Comparison of ENCODE assay signal across 8 cellular contexts in the genomic region with DNA sequence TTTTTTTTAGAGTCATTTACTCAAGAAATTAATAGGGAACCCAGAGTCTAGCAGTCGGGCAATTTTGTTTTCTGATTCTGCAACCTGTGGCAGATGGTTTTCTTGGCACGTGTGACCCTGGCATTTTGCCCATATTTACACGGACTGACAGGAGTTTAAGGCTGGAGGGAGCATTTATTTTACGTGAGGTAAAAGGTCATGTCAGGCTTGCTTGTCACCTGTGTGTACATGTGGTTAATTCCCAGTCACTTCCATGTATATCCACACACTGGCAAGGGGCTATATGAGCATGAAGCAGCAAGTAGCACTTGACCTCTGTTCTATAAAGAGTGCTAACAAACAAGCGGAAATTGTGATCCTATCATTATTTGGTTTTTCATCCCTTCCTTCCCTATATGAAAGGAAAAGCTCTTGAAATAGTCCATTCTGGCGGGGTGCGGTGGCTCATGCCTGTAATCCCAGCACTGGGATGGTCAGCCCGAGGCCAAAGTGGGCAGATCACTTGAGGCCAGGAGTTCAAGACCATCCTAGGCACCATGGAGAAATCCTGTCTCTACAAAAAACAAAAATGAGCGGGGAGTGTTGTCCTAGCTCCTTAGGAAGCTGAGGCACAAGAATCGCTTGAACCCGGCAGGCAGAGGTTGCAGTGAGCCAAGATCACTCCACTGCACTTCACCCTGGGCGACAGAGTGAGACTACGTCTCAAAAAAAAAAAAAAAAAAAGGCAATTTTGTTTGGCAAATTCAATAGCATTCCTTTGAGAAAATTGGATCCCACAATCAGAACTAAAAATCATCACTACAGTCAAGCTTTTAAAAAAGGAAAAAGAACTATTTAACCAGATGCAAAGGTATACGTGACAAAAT. TPM values are rescaled to one million over a fixed set of nuclear protein-coding genes. Genes with fewer than 3 reads are reported as not detected.
DNase-seq lines count a peak whose midpoint lies in the region; ATAC-seq and TF ChIP-seq lines count a peak whose summit lies in the region.

No MANE protein-coding gene starts in this region.

- H3K4ac ChIP-seq in mesendoderm (ENCODE audit: low read depth, low read length) = no peak overlapping the region

- H3K4me3 ChIP-seq in cardiac muscle cell (peak overlapping the region; percentile 97), endocrine pancreas (ENCODE audit: control insufficient read depth, insufficient read depth, low read length) (peak overlapping the region; percentile 97), osteoblast (ENCODE audit: insufficient read depth, low read length) (peak overlapping the region; percentile 99), mesendoderm (ENCODE audit: low read length) (no peak overlapping the region)

- peaks cover 9% of the 10 kb centered on the region for H3K4me1 ChIP-seq in cardiac muscle cell (ENCODE audit: low read depth)
- H3K4me1 ChIP-seq in endocrine pancreas (ENCODE audit: control insufficient read depth, insufficient read depth, low read length) = peaks cover 6% of the 10 kb centered on the region
- H3K4me1 ChIP-seq in osteoblast (ENCODE audit: insufficient read depth, low read length) = peaks cover 34% of the 10 kb centered on the region
- H3K4me1 ChIP-seq in mesendoderm (ENCODE audit: control insufficient read depth, low read depth, low read length) = peaks cover 2% of the 10 kb centered on the region

- H3K36me3 ChIP-seq in cardiac muscle cell = no peaks in the 10 kb centered on the region
- H3K36me3 ChIP-seq in endocrine pancreas (ENCODE audit: control insufficient read depth, insufficient read depth, low read length) = no peaks in the 10 kb centered on the region
- H3K36me3 ChIP-seq in osteoblast (ENCODE audit: insufficient read depth, low read length) = no peaks in the 10 kb centered on the region
- no peaks in the 10 kb centered on the region for H3K36me3 ChIP-seq in mesendoderm (ENCODE audit: control insufficient read depth, insufficient read depth, low read length)

- intact Hi-C loops in cardiac septum (cut with DNase I) = no loop called here

- H3K79me2 ChIP-seq in osteoblast (ENCODE audit: insufficient read depth, low read length) = peaks cover 70% of the 10 kb centered on the region
- peaks cover 27% of the 10 kb centered on the region for H3K79me2 ChIP-seq in mesendoderm (ENCODE audit: control insufficient read depth, insufficient read depth, low read length)

- H2AK5ac ChIP-seq in mesendoderm (ENCODE audit: low read length) = no peak overlapping the region

- no peaks in the 10 kb centered on the region for H3K9me3 ChIP-seq in cardiac muscle cell (ENCODE audit: low read depth)
- no peaks in the 10 kb centered on the region for H3K9me3 ChIP-seq in endocrine pancreas (ENCODE audit: control insufficient read depth, low read length)
- H3K9me3 ChIP-seq in osteoblast (ENCODE audit: low read depth, low read length) = no peaks in the 10 kb centered on the region

- peak overlapping the region; percentile 92 for H3K27ac ChIP-seq in cardiac muscle cell
- no peak overlapping the region for H3K27ac ChIP-seq in osteoblast (ENCODE audit: low read depth, low read length)
- no peak overlapping the region for H3K27ac ChIP-seq in mesendoderm (ENCODE audit: low read depth, low read length)

- no peak overlapping the region for H2BK5ac ChIP-seq in mesendoderm (ENCODE audit: low read length)

- no CpG with 5 or more reads among the region's 14 CpGs for WGBS in mesendoderm (ENCODE audit: extremely low coverage, insufficient coverage, low lambda C conversion rate)

- no peak for DNase-seq in cardiac muscle cell (ENCODE audit: low read depth in 1 of 2, low spot score in 1 of 2)
- DNase-seq in cardiac septum (ENCODE audit: low spot score) = no peak
- peak; percentile 96 for DNase-seq in NCI-H774 (lab: John Stamatoyannopoulos, UW)
- no peak for DNase-seq in osteoblast (ENCODE audit: insufficient read length, low spot score, missing footprints)
- DNase-seq in T-helper 9 cell = no peak
- no peak for DNase-seq in mesendoderm

- H3K4me2 ChIP-seq in osteoblast (ENCODE audit: insufficient read depth, low read length) = peak overlapping the region; percentile 96
- H3K4me2 ChIP-seq in mesendoderm (ENCODE audit: low read length) = no peak overlapping the region

- H2AFZ ChIP-seq in osteoblast (ENCODE audit: low read length) = no peak overlapping the region

- peaks cover 31% of the 10 kb centered on the region for H4K20me1 ChIP-seq in osteoblast (ENCODE audit: insufficient read depth, low read length)

- no peak overlapping the region for H4K5ac ChIP-seq in mesendoderm (ENCODE audit: low read length)

- peak overlapping the region; percentile 39 for H3K9ac ChIP-seq in endocrine pancreas (ENCODE audit: control insufficient read depth, insufficient read depth, low read length)
- no peak overlapping the region for H3K9ac ChIP-seq in mesendoderm (ENCODE audit: low read length)

- H3K27me3 ChIP-seq in cardiac muscle cell (no peaks in the 10 kb centered on the region), endocrine pancreas (ENCODE audit: control insufficient read depth, insufficient read depth, low read length) (no peaks in the 10 kb centered on the region), osteoblast (ENCODE audit: insufficient read depth, low read length) (no peaks in the 10 kb centered on the region), mesendoderm (ENCODE audit: insufficient read depth, low read length, poor library complexity) (no peaks in the 10 kb centered on the region)

- H2BK120ac ChIP-seq in mesendoderm (ENCODE audit: low read depth, low read length) = no peak overlapping the region

- H3K18ac ChIP-seq in mesendoderm (ENCODE audit: low read length) = no peak overlapping the region

- ATAC-seq in HG02884 (IDR thresholded peaks at IDR 0.05; ENCODE audit: unreplicated experiment) = no peak

- no peak overlapping the region for H2BK15ac ChIP-seq in mesendoderm (replicated peaks; ENCODE audit: low read depth)

- no peak for TF ChIP-seq CTCF in cardiac muscle cell (IDR thresholded peaks at IDR 0.05; ENCODE audit: low read depth, low read length)
- TF ChIP-seq CTCF in osteoblast (IDR thresholded peaks at IDR 0.05; ENCODE audit: extremely low read depth, low read depth, low read length) = no peak

- no peak overlapping the region for H4K8ac ChIP-seq in mesendoderm (ENCODE audit: low read depth, low read length)

- no peak overlapping the region for H3K23ac ChIP-seq in mesendoderm (ENCODE audit: low read length)

- H3K79me1 ChIP-seq in mesendoderm (ENCODE audit: low read length) = peaks cover 14% of the 10 kb centered on the region

- no peak overlapping the region for H3K56ac ChIP-seq in mesendoderm (ENCODE audit: low read length)

RNA-seq across cellular contexts. Expression of a gene that starts 2.1 kb away (rescaled TPM):
- total RNA-seq in cardiac muscle cell (24.5 and 66.2 TPM in 2 replicates), cardiac septum (57.8 TPM), osteoblast (175 and 192 TPM in 2 replicates)
- polyA plus RNA-seq in cardiac muscle cell = 12.1 and 28.6 TPM in 2 replicates
- 18.5 TPM for polyA plus RNA-seq in mesendoderm (2013, experiment 1 of 2)
- polyA plus RNA-seq in mesendoderm (2013, experiment 2 of 2) = 17.7 TPM

RNA-seq across cellular contexts. Expression of a gene that starts 34.8 kb away (rescaled TPM):
- total RNA-seq in cardiac muscle cell = 58.9 and 104 TPM in 2 replicates
- polyA plus RNA-seq in cardiac muscle cell = 115 and 194 TPM in 2 replicates
- total RNA-seq in cardiac septum = 23.2 TPM
- 53.6 and 58.6 TPM in 2 replicates for total RNA-seq in osteoblast
- polyA plus RNA-seq in mesendoderm (2013, experiment 1 of 2) = 336 TPM
- 338 TPM for polyA plus RNA-seq in mesendoderm (2013, experiment 2 of 2)

RNA-seq across cellular contexts. Expression of a gene that starts 47.6 kb away (rescaled TPM):
- total RNA-seq in cardiac muscle cell = 393 and 614 TPM in 2 replicates
- 363 and 585 TPM in 2 replicates for polyA plus RNA-seq in cardiac muscle cell
- total RNA-seq in cardiac septum = 225 TPM
- total RNA-seq in osteoblast = 512 and 524 TPM in 2 replicates
- 1,478 TPM for polyA plus RNA-seq in mesendoderm (2013, experiment 1 of 2)
- polyA plus RNA-seq in mesendoderm (2013, experiment 2 of 2) = 1,444 TPM
